1 cellular context compared by ENCODE assay signal in genomic region chr11:66562907-66563583, GRCh38.
A peak's percentile ranks its signal among the peaks of the same experiment; 100 is the strongest.
TF ChIP-seq lines count a peak whose summit lies in the region.

No MANE protein-coding gene starts in this region.

TF ChIP-seq in K562, 482 proteins besides CTCF, POLR2A, EP300 and RAD21:
- TF ChIP-seq NR2C2 (CRISPR knock-in tag; IDR thresholded peaks at IDR 0.05) = no peak
- peak; percentile 25; the same call in 1 of the 2 replicates for TF ChIP-seq NR2C2 (tag; IDR thresholded peaks at IDR 0.05)
- no peak for TF ChIP-seq CEBPB (tag; IDR thresholded peaks at IDR 0.05)
